ENCODE assay signal across 1 cellular context in genomic region chr20:48283470-48284110, GRCh38.
A peak's percentile ranks its signal among the peaks of the same experiment; 100 is the strongest.
TF ChIP-seq lines count a peak whose summit lies in the region.

No MANE protein-coding gene starts in this region.

TF ChIP-seq in HepG2, 621 proteins besides CTCF, POLR2A, EP300 and RAD21 (continued from another document):
- peak; percentile 70; the same call in 1 of the 2 replicates for TF ChIP-seq ZNF709 (CRISPR knock-in tag; IDR thresholded peaks at IDR 0.05)
- peak; percentile 74; the same call in 1 of the 2 replicates for TF ChIP-seq MED1 (CRISPR knock-in tag; IDR thresholded peaks at IDR 0.05)
- TF ChIP-seq JUNB (CRISPR knock-in tag; IDR thresholded peaks at IDR 0.05; ENCODE audit: borderline replicate concordance): peak; percentile 86
- peak; percentile 69; the same call in 1 of the 2 replicates for TF ChIP-seq HMG20A (CRISPR knock-in tag; IDR thresholded peaks at IDR 0.05; ENCODE audit: borderline replicate concordance)
- 0 out of 2 replicates have a peak, but pooled peaks have one; percentile 28 for TF ChIP-seq KDM1A (CRISPR knock-in tag; IDR thresholded peaks at IDR 0.05)
- no peak for TF ChIP-seq KAT7 (CRISPR knock-in tag; IDR thresholded peaks at IDR 0.05; ENCODE audit: borderline replicate concordance)
- peak; percentile 70; the same call in 1 of the 2 replicates for TF ChIP-seq ZBTB20 (CRISPR knock-in tag; IDR thresholded peaks at IDR 0.05; ENCODE audit: borderline replicate concordance, low read depth)
- peak; percentile 31; the same call in 1 of the 2 replicates for TF ChIP-seq HHEX (CRISPR knock-in tag; IDR thresholded peaks at IDR 0.05)
- TF ChIP-seq ZBTB21 (CRISPR knock-in tag; IDR thresholded peaks at IDR 0.05): no peak
- TF ChIP-seq SALL1 (CRISPR knock-in tag; IDR thresholded peaks at IDR 0.05): peak; percentile 97
- TF ChIP-seq NR2C2 (CRISPR knock-in tag; IDR thresholded peaks at IDR 0.05; ENCODE audit: borderline replicate concordance): peak; percentile 74
- no peak for TF ChIP-seq MZF1 (CRISPR knock-in tag; IDR thresholded peaks at IDR 0.05; ENCODE audit: borderline replicate concordance)
- peak; percentile 87 for TF ChIP-seq ZBTB26 (CRISPR knock-in tag; IDR thresholded peaks at IDR 0.05; ENCODE audit: borderline replicate concordance)
- TF ChIP-seq GATA4 (IDR thresholded peaks at IDR 0.05; ENCODE audit: borderline replicate concordance, low read depth): no peak
- TF ChIP-seq PLRG1 (conservative IDR thresholded peaks at IDR 0.05): no peak
- TF ChIP-seq, protein P1, sequence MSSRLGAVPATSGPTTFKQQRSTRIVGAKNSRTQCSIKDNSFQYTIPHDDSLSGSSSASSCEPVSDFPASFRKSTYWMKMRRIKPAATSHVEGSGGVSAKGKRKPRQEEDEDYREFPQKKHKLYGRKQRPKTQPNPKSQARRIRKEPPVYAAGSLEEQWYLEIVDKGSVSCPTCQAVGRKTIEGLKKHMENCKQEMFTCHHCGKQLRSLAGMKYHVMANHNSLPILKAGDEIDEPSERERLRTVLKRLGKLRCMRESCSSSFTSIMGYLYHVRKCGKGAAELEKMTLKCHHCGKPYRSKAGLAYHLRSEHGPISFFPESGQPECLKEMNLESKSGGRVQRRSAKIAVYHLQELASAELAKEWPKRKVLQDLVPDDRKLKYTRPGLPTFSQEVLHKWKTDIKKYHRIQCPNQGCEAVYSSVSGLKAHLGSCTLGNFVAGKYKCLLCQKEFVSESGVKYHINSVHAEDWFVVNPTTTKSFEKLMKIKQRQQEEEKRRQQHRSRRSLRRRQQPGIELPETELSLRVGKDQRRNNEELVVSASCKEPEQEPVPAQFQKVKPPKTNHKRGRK (CRISPR knock-in tag; IDR thresholded peaks at IDR 0.05): no peak
- TF ChIP-seq, protein P2, sequence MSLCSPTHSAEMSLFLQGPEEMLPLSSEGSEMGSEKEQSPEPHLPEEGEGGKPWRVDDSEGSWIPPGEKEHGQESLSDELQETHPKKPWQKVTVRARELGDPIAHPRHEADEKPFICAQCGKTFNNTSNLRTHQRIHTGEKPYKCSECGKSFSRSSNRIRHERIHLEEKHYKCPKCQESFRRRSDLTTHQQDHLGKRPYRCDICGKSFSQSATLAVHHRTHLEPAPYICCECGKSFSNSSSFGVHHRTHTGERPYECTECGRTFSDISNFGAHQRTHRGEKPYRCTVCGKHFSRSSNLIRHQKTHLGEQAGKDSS (CRISPR knock-in tag; IDR thresholded peaks at IDR 0.05; ENCODE audit: borderline replicate concordance, low read depth): peak; percentile 34; the same call in 1 of the 2 replicates
- peak; percentile 72; the same call in 1 of the 2 replicates for TF ChIP-seq MXD3 (CRISPR knock-in tag; IDR thresholded peaks at IDR 0.05)
- TF ChIP-seq, protein P3, sequence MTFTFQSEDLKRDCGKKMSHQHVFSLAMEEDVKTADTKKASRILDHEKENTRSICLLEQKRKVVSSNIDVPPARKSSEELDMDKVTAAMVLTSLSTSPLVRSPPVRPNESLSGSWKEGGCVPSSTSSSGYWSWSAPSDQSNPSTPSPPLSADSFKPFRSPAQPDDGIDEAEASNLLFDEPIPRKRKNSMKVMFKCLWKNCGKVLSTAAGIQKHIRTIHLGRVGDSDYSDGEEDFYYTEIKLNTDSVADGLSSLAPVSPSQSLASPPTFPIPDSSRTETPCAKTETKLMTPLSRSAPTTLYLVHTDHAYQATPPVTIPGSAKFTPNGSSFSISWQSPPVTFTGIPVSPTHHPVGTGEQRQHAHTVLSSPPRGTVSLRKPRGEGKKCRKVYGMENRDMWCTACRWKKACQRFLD (CRISPR knock-in tag; IDR thresholded peaks at IDR 0.05; ENCODE audit: borderline replicate concordance): no peak
- no peak for TF ChIP-seq ZUFSP (CRISPR knock-in tag; IDR thresholded peaks at IDR 0.05; ENCODE audit: borderline replicate concordance)
- peak; percentile 46; the same call in 1 of the 2 replicates for TF ChIP-seq SPEN (CRISPR knock-in tag; IDR thresholded peaks at IDR 0.05; ENCODE audit: low read depth)
- TF ChIP-seq, protein P4, sequence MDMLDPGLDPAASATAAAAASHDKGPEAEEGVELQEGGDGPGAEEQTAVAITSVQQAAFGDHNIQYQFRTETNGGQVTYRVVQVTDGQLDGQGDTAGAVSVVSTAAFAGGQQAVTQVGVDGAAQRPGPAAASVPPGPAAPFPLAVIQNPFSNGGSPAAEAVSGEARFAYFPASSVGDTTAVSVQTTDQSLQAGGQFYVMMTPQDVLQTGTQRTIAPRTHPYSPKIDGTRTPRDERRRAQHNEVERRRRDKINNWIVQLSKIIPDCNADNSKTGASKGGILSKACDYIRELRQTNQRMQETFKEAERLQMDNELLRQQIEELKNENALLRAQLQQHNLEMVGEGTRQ (IDR thresholded peaks at IDR 0.05; ENCODE audit: low read depth, low read length): 0 out of 2 replicates have a peak, but pooled peaks have one; percentile 1
- TF ChIP-seq, protein P4 (CRISPR knock-in tag; IDR thresholded peaks at IDR 0.05; ENCODE audit: borderline replicate concordance): no peak; the same call in 1 of the 2 replicates
- no peak for TF ChIP-seq ZBTB14 (CRISPR knock-in tag; IDR thresholded peaks at IDR 0.05)
- TF ChIP-seq ELF3 (CRISPR knock-in tag; IDR thresholded peaks at IDR 0.05): peak; percentile 92
- no peak for TF ChIP-seq LCORL (IDR thresholded peaks at IDR 0.05)
- peak; percentile 47; the same call in 1 of the 2 replicates for TF ChIP-seq LCORL (CRISPR knock-in tag; IDR thresholded peaks at IDR 0.05)
